In genomic region chr3:116192464-116192863, GRCh38 we compare ENCODE assay signal across 25 cellular contexts.
"Had no signal": no experiment of that assay in that cellular context is flagged by ENCODE, and none has a peak within 500 bp of the region (broad histone marks: within the 10 kb centered on the region; RNA-seq: fewer than 3 reads in every experiment).

No MANE protein-coding gene starts in this region.

- H3K9me3 ChIP-seq: SJCRH30, SK-N-SH had no signal

- ATAC-seq: Panc1, Right ventricle myocardium inferior, T-cell had no signal

- H3K36me3 ChIP-seq: SJCRH30 had no signal

- DNase-seq: Karpas-422, MM.1S, MV-4-11, NCI-H1092, NCI-H1417 treated with DMSO at 0.1 percent for 48 hours, NCI-H1694 treated with DMSO at 0.1 percent for 48 hours, NCI-H187 treated with DMSO at 0.1 percent for 48 hours, NCI-H2029, NCI-H2227 treated with DMSO at 0.1 percent for 48 hours, NCI-H345, NCI-H446, NCI-H510A treated with DMSO at 0.1 percent for 48 hours, NCI-H524 treated with DMSO at 0.1 percent for 48 hours, NCI-H526 treated with DMSO at 0.1 percent for 48 hours, NCI-H774, PC-9, SHP77, SIG-M5, SJCRH30, SK-N-SH, T-cell had no signal

- H3K4me2 ChIP-seq: PC-9, SK-N-SH had no signal

- H3K4me3 ChIP-seq: PC-9, SJCRH30 had no signal

- H3K9ac ChIP-seq: SK-N-SH had no signal

- H3K27ac ChIP-seq: PC-9, RWPE1, SJCRH30 had no signal

- H3K27me3 ChIP-seq: SJCRH30 had no signal

- H2AFZ ChIP-seq: PC-9 had no signal

- FAIRE-seq: RCC 7860 had no signal
